24 cellular contexts compared by ENCODE assay signal in genomic region chr13:101522607-101523006, GRCh38.
A peak's percentile ranks its signal among the peaks of the same experiment; 100 is the strongest.
DNase-seq lines count a peak whose midpoint lies in the region; ATAC-seq and TF ChIP-seq lines count a peak whose summit lies in the region.
"Had no signal": no experiment of that assay in that cellular context is flagged by ENCODE, and none has a peak within 500 bp of the region (broad histone marks: within the 10 kb centered on the region; RNA-seq: fewer than 3 reads in every experiment).

No MANE protein-coding gene starts in this region.

- no peak overlapping the region for H2AK5ac ChIP-seq in IMR-90 (ENCODE audit: low read depth, low read length)

- WGBS in IMR-90 (ENCODE audit: extremely low coverage in 2 of 2, insufficient read length in 1 of 2), 2 experiments = no CpG with 5 or more reads among the region's 5 CpGs

- no peaks in the 10 kb centered on the region for H4K20me1 ChIP-seq in IMR-90 (ENCODE audit: insufficient read depth, low read length)
- H4K20me1 ChIP-seq: BLaER1 treated with 17β-estradiol and CSF1 and Interleukin-3, amounts not matched to agents 10 nM and 100 nM had no signal

- no peak for TF ChIP-seq RAD21 in IMR-90 (IDR thresholded peaks at IDR 0.05; ENCODE audit: low read length)

- H4K8ac ChIP-seq in IMR-90 (ENCODE audit: low read depth in 2 of 2, low read length in 2 of 2) = no peak overlapping the region

- H3K36me3 ChIP-seq in ACC112 (ENCODE audit: insufficient read depth, low read length) (no peaks in the 10 kb centered on the region), IMR-90 (ENCODE audit: control insufficient read depth, insufficient read depth, low read length) (no peaks in the 10 kb centered on the region)
- H3K36me3 ChIP-seq: BLaER1 treated with 17β-estradiol and CSF1 and Interleukin-3, amounts not matched to agents 10 nM and 100 nM; cardiac muscle cell; SJSA1; uterus had no signal

- peaks cover 6% of the 10 kb centered on the region for H3K9me1 ChIP-seq in IMR-90 (ENCODE audit: insufficient read depth, low read length)

- H3K4me1 ChIP-seq in ACC112 (ENCODE audit: control insufficient read depth, insufficient read depth, low read length, unreplicated experiment) (peaks cover 44% of the 10 kb centered on the region), IMR-90 (ENCODE audit: control insufficient read depth, insufficient read depth, low read length) (peaks cover 2% of the 10 kb centered on the region; the same call in 1 of the 2 replicates)
- H3K4me1 ChIP-seq: testis, uterus had no signal

- H3K9me3 ChIP-seq in IMR-90 (ENCODE audit: control insufficient read depth, insufficient read depth, low read length) = no peaks in the 10 kb centered on the region
- H3K9me3 ChIP-seq: SJSA1, testis, uterus had no signal

- POLR2A ChIA-PET in IMR-90 (lab: Charles Lee; ENCODE audit: unreplicated experiment) = no interaction called here

- no peak overlapping the region for H3K4ac ChIP-seq in IMR-90 (ENCODE audit: low read depth, low read length)

- no peak overlapping the region for H4K5ac ChIP-seq in IMR-90 (ENCODE audit: low read depth, low read length)

- no peak overlapping the region for H3K56ac ChIP-seq in IMR-90 (ENCODE audit: extremely low read depth, insufficient read depth, low read length)

- no peak overlapping the region for H2BK120ac ChIP-seq in IMR-90 (ENCODE audit: low read depth, low read length)

- dilution Hi-C loops in IMR-90 (cut with HindIII; ENCODE audit: low sequenced_read_pairs, unreplicated experiment) = no loop called here

- no peak overlapping the region for H2BK5ac ChIP-seq in IMR-90 (ENCODE audit: low read depth, low read length, poor library complexity, severe bottlenecking)

- H2AFZ ChIP-seq in ACC112 (ENCODE audit: low read length, unreplicated experiment) (no peak overlapping the region), IMR-90 (replicated peaks; ENCODE audit: low read length, poor library complexity) (no peak overlapping the region)

- no peak overlapping the region for H3K4me2 ChIP-seq in IMR-90 (ENCODE audit: low read depth, low read length)

- no peak for DNase-seq in IMR-90
- peak; percentile 81 for DNase-seq in globus pallidus (ENCODE audit: low spot score)
- DNase-seq in sciatic nerve (ENCODE audit: low spot score) = no peak
- no peak for DNase-seq in HK-2 (ENCODE audit: unreplicated experiment)
- DNase-seq in occipital lobe (lab: John Stamatoyannopoulos, UW) = no peak
- DNase-seq: activated CD4-positive, alpha-beta memory T cell treated with anti-CD3 and anti-CD28 coated beads for 36 hours; activated T-cell treated with anti-CD3 and anti-CD28 coated beads, Interleukin-2, amount 50 U/mL, for 72 hours; COR-L47; cortex of kidney; DMS53; effector memory CD8-positive, alpha-beta T cell; naive thymus-derived CD8-positive, alpha-beta T cell; NCI-H82; small intestine; stimulated activated naive CD4-positive, alpha-beta T cell; testis; uterus had no signal

- no peak for TF ChIP-seq CTCF in IMR-90 (conservative IDR thresholded peaks at IDR 0.05; ENCODE audit: low read depth, low read length)

- H3K4me3 ChIP-seq in ACC112 (ENCODE audit: low read depth, low read length) = no peak overlapping the region
- no peak overlapping the region for H3K4me3 ChIP-seq in IMR-90 (ENCODE audit: insufficient read depth, low read depth, low read length)
- H3K4me3 ChIP-seq: BLaER1 treated with 17β-estradiol and CSF1 and Interleukin-3, amounts not matched to agents 10 nM and 100 nM; cardiac muscle cell; SJSA1; testis; uterus had no signal

- H3K27ac ChIP-seq in ACC112 (ENCODE audit: low read depth, low read length) = 0 out of 2 replicates have a peak overlapping the region, but pooled peaks have one; percentile 28
- H3K27ac ChIP-seq in IMR-90 (ENCODE audit: insufficient read depth, low read length) = no peak overlapping the region
- H3K27ac ChIP-seq: cardiac muscle cell, SJSA1, testis, uterus had no signal

- no peak overlapping the region for H3K23ac ChIP-seq in IMR-90 (ENCODE audit: low read depth, low read length)

- CTCF ChIA-PET in IMR-90 (lab: Yijun Ruan, JAX) = interaction anchor here (0.8 to 1.0 kb wide), 2 partner anchors 8 to 219 kb away, joined by 3 to 7 read pairs; no protein-coding TSS in a partner anchor

- H2AK9ac ChIP-seq in IMR-90 (replicated peaks; ENCODE audit: low read depth, low read length, poor library complexity) = no peak overlapping the region

- no peak overlapping the region for H3K9ac ChIP-seq in IMR-90 (ENCODE audit: low read depth, low read length)
- H3K9ac ChIP-seq: BLaER1 treated with 17β-estradiol and CSF1 and Interleukin-3, amounts not matched to agents 10 nM and 100 nM had no signal

- H3K18ac ChIP-seq in IMR-90 (ENCODE audit: low read depth, low read length) = no peak overlapping the region

- H4K91ac ChIP-seq in IMR-90 (ENCODE audit: insufficient read depth, low read depth, low read length) = no peak overlapping the region

- no peaks in the 10 kb centered on the region for H3K27me3 ChIP-seq in ACC112 (ENCODE audit: insufficient read depth, low read length)
- no peaks in the 10 kb centered on the region for H3K27me3 ChIP-seq in IMR-90 (ENCODE audit: control insufficient read depth, insufficient read depth, low read length)
- H3K27me3 ChIP-seq: BLaER1 treated with 17β-estradiol and CSF1 and Interleukin-3, amounts not matched to agents 10 nM and 100 nM; cardiac muscle cell; SJSA1; testis; uterus had no signal

- H3K79me1 ChIP-seq in IMR-90 (ENCODE audit: low read depth in 1 of 2, low read length in 2 of 2) = no peaks in the 10 kb centered on the region; a peak in 1 of 4 replicates

- no peak overlapping the region for H2BK20ac ChIP-seq in IMR-90 (ENCODE audit: low read depth, low read length)

- ATAC-seq in IMR-90 (ENCODE audit: low read depth) = no peak
- peak; percentile 59 for ATAC-seq in sciatic nerve
- no peak for ATAC-seq in HG03460 (IDR thresholded peaks at IDR 0.05; ENCODE audit: unreplicated experiment)
- ATAC-seq: activated CD4-positive, CD25-positive, alpha-beta regulatory T cell treated with anti-CD3 and anti-CD28 coated beads, Interleukin-2, amount 50 U/mL, for 24 hours; activated T-cell treated with anti-CD3 and anti-CD28 coated beads, Interleukin-2, amount 50 U/mL, for 72 hours; effector memory CD8-positive, alpha-beta T cell; HCT116; naive thymus-derived CD8-positive, alpha-beta T cell had no signal

- H3K14ac ChIP-seq in IMR-90 (replicated peaks; ENCODE audit: low read depth, low read length) = no peak overlapping the region

- TF ChIP-seq POLR2A in IMR-90 (IDR thresholded peaks at IDR 0.05; ENCODE audit: low read depth, low read length) = no peak

- intact Hi-C loops in IMR-90 (cut with micrococcal nuclease) (no loop called here), sciatic nerve (cut with DNase I) (no loop called here)

- H3K79me2 ChIP-seq in ACC112 (ENCODE audit: control insufficient read depth, insufficient read depth, low read length, unreplicated experiment) = peaks cover 28% of the 10 kb centered on the region

- no TSS peak for BruUV-seq in IMR-90 (replicated peaks; lab: Mats Ljungman, UMichigan)

- in situ Hi-C loops in IMR-90 (cut with MboI; ENCODE audit: low sequenced_read_pairs) = loop anchor here (25.0 kb wide), 1 partner anchor 915 kb away; no protein-coding TSS in a partner anchor

- no peak overlapping the region for H2BK15ac ChIP-seq in IMR-90 (ENCODE audit: low read depth, low read length)

TF ChIP-seq in IMR-90, 13 proteins besides CTCF, POLR2A, EP300 and RAD21:
- TF ChIP-seq MAFK (IDR thresholded peaks at IDR 0.05; ENCODE audit: low read depth, low read length) = peak; percentile 70
- TF ChIP-seq SMC3 (IDR thresholded peaks at IDR 0.05; ENCODE audit: low read depth, low read length) = no peak
TF ChIP-seq in IMR-90: peak in this region for 1.
